1 cellular context compared by ENCODE assay signal in genomic region chr1:28915036-28915895, GRCh38.
TF ChIP-seq lines count a peak whose summit lies in the region.

No MANE protein-coding gene starts in this region.

TF ChIP-seq in HEK293, 187 proteins besides CTCF, POLR2A, EP300 and RAD21 (continued from another document):
- TF ChIP-seq TSHZ1 (tag by site-specific recombination; IDR thresholded peaks at IDR 0.05; ENCODE audit: borderline replicate concordance) (no peak), PATZ1 (tag by site-specific recombination; IDR thresholded peaks at IDR 0.05) (0 out of 2 replicates have a peak, but pooled peaks have one; percentile 47), ZNF248 (tag by site-specific recombination; IDR thresholded peaks at IDR 0.05) (no peak), ZNF777 (tag by site-specific recombination; IDR thresholded peaks at IDR 0.05; ENCODE audit: borderline replicate concordance) (no peak), ZNF302 (tag by site-specific recombination; IDR thresholded peaks at IDR 0.05; ENCODE audit: low read depth) (no peak), ZNF146 (tag by site-specific recombination; IDR thresholded peaks at IDR 0.05) (no peak), ZNF24 (tag by site-specific recombination; IDR thresholded peaks at IDR 0.05) (peak; percentile 50; the same call in 1 of the 2 replicates), ZNF501 (tag by site-specific recombination; IDR thresholded peaks at IDR 0.05) (peak; percentile 37; the same call in 1 of the 2 replicates), ZNF174 (tag by site-specific recombination; IDR thresholded peaks at IDR 0.05) (no peak), ZBTB48 (tag by site-specific recombination; IDR thresholded peaks at IDR 0.05) (peak; percentile 64; the same call in 1 of the 2 replicates), ZFP69B (tag by site-specific recombination; IDR thresholded peaks at IDR 0.05) (peak; percentile 27; the same call in 1 of the 2 replicates), ZNF600 (tag by site-specific recombination; IDR thresholded peaks at IDR 0.05) (peak; percentile 70), ZNF211 (tag by site-specific recombination; IDR thresholded peaks at IDR 0.05; ENCODE audit: low read depth) (no peak), KLF9 (tag by site-specific recombination; IDR thresholded peaks at IDR 0.05; ENCODE audit: low read depth) (0 out of 2 replicates have a peak, but pooled peaks have one; percentile 0), ZNF544 (tag by site-specific recombination; IDR thresholded peaks at IDR 0.05) (no peak), ZBTB20 (tag by site-specific recombination; IDR thresholded peaks at IDR 0.05) (peak; percentile 84), ZBTB17 (tag by site-specific recombination; IDR thresholded peaks at IDR 0.05) (peak; percentile 96), SCRT2 (tag by site-specific recombination; IDR thresholded peaks at IDR 0.05) (peak; percentile 67), ZNF654 (tag by site-specific recombination; IDR thresholded peaks at IDR 0.05; ENCODE audit: low read depth) (no peak), ZNF76 (tag by site-specific recombination; IDR thresholded peaks at IDR 0.05; ENCODE audit: borderline replicate concordance, low read depth) (0 out of 2 replicates have a peak, but pooled peaks have one; percentile 42), YY1 (tag by site-specific recombination; IDR thresholded peaks at IDR 0.05) (no peak), ZNF843 (tag by site-specific recombination; IDR thresholded peaks at IDR 0.05) (no peak), ZNF274 (IDR thresholded peaks at IDR 0.05; ENCODE audit: low read length) (no peak), ZNF274 (tag by site-specific recombination; IDR thresholded peaks at IDR 0.05; ENCODE audit: borderline replicate concordance) (no peak), ZFP37 (tag by site-specific recombination; IDR thresholded peaks at IDR 0.05) (0 out of 2 replicates have a peak, but pooled peaks have one; percentile 51), ZNF341 (tag by site-specific recombination; IDR thresholded peaks at IDR 0.05; ENCODE audit: low read depth) (peak; percentile 47; the same call in 1 of the 2 replicates), HOXC10 (CRISPR knock-in tag; IDR thresholded peaks at IDR 0.05) (no peak), SP2 (tag by site-specific recombination; IDR thresholded peaks at IDR 0.05) (no peak; the same call in 1 of the 2 replicates), ZXDB (tag by site-specific recombination; IDR thresholded peaks at IDR 0.05) (peak; percentile 70), ZBTB21 (tag by site-specific recombination; IDR thresholded peaks at IDR 0.05) (peak; percentile 32; the same call in 1 of the 2 replicates), ZNF266 (tag by site-specific recombination; IDR thresholded peaks at IDR 0.05; ENCODE audit: low read depth) (no peak), ZNF830 (tag by site-specific recombination; IDR thresholded peaks at IDR 0.05; ENCODE audit: low read depth) (no peak), ZIC2 (tag by site-specific recombination; IDR thresholded peaks at IDR 0.05) (peak; percentile 58), ZBTB26 (tag by site-specific recombination; optimal IDR thresholded peaks at IDR 0.05) (peak; percentile 53), ZNF335 (tag by site-specific recombination; conservative IDR thresholded peaks at IDR 0.05) (peak; percentile 90), ZNF561 (tag by site-specific recombination; IDR thresholded peaks at IDR 0.05; ENCODE audit: borderline replicate concordance) (peak; percentile 20; the same call in 1 of the 2 replicates), ZNF362 (tag by site-specific recombination; IDR thresholded peaks at IDR 0.05) (peak; percentile 95), ZBTB8A (tag by site-specific recombination; IDR thresholded peaks at IDR 0.05) (0 out of 2 replicates have a peak, but pooled peaks have one; percentile 26), KLF1 (tag by site-specific recombination; IDR thresholded peaks at IDR 0.05) (no peak), ZBTB6 (tag by site-specific recombination; IDR thresholded peaks at IDR 0.05) (no peak), SP7 (tag by site-specific recombination; IDR thresholded peaks at IDR 0.05) (peak; percentile 54; the same call in 1 of the 2 replicates), KLF10 (tag by site-specific recombination; IDR thresholded peaks at IDR 0.05) (peak; percentile 19; the same call in 1 of the 2 replicates), SCRT1 (tag by site-specific recombination; IDR thresholded peaks at IDR 0.05; ENCODE audit: borderline replicate concordance) (peak; percentile 65; the same call in 1 of the 2 replicates), ZNF639 (tag by site-specific recombination; IDR thresholded peaks at IDR 0.05) (0 out of 2 replicates have a peak, but pooled peaks have one; percentile 43), ZNF664 (tag by site-specific recombination; IDR thresholded peaks at IDR 0.05) (no peak), ATF2 (tag by site-specific recombination; IDR thresholded peaks at IDR 0.05; ENCODE audit: low read depth) (no peak)
